In the genomic region with DNA sequence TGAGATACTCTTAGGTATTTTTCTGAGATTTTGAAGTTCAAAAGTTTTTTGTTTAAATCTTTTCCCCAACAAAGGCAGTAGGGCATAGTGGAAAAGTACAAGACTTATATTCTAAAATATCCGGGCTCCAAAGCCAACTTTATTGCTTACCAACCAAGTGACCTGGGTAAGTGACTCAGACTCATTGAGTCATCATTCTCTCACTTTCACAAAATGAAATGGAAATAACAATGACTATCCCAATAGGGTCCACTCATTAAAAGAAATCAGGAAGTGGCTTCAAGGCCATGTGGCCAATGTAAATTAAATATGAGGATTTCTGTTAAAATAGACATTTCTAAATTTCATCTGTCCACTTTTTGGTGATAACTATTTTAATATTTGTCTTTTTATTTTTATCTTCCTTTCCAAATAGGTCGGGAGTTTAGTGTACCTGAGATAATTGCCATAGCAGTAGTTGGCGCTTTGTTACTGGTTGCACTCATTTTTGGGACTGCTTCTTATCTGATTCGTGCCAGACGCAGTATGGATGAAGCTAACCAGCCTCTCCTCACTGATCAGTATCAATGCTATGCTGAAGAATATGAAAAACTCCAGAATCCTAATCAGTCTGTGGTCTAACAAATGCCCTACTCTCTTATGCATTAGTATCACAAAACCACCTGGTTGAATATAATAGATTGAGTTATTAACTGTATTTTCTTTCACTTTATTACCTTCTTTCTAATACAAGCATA, we compare ENCODE assay signal across 18 cellular contexts. TPM values are rescaled to one million over a fixed set of nuclear protein-coding genes. Genes with fewer than 3 reads are reported as not detected.
DNase-seq lines count a peak whose midpoint lies in the region; ATAC-seq, FAIRE-seq and TF ChIP-seq lines count a peak whose summit lies in the region.
"Had no signal": no experiment of that assay in that cellular context is flagged by ENCODE, and none has a peak within 500 bp of the region (broad histone marks: within the 10 kb centered on the region; RNA-seq: fewer than 3 reads in every experiment).

No MANE protein-coding gene starts in this region.

- H3K9me3 Mint-ChIP-seq in astrocyte (ENCODE audit: unreplicated experiment): no peaks in the 10 kb centered on the region
- H3K9me3 Mint-ChIP-seq: neural progenitor cell, WTC11 had no signal

- no peaks in the 10 kb centered on the region for H3K27me3 ChIP-seq in astrocyte (ENCODE audit: insufficient read depth, low read length)
- H3K27me3 ChIP-seq: neural progenitor cell had no signal

- no peaks in the 10 kb centered on the region for H3K9me3 ChIP-seq in astrocyte (ENCODE audit: insufficient read depth, low read depth, low read length)

- H3K27ac ChIP-seq in astrocyte (ENCODE audit: low read depth, low read length): peak overlapping the region; percentile 42
- H3K27ac ChIP-seq: neural progenitor cell had no signal

- no peak for FAIRE-seq in astrocyte (lab: Jason Lieb, UNC)
- FAIRE-seq: endometrium, GM18507, keratinocyte had no signal

- no peaks in the 10 kb centered on the region for H3K36me3 Mint-ChIP-seq in astrocyte (ENCODE audit: low read depth, unreplicated experiment)
- H3K36me3 Mint-ChIP-seq: neural progenitor cell, WTC11 had no signal

- H2AFZ ChIP-seq in astrocyte (ENCODE audit: low read depth, low read length): no peak overlapping the region
- H2AFZ ChIP-seq: neural progenitor cell had no signal

- TF ChIP-seq CTCF in astrocyte (IDR thresholded peaks at IDR 0.05; ENCODE audit: insufficient read depth, low read depth, low read length): no peak

- no peak overlapping the region for H3K4me3 ChIP-seq in astrocyte (ENCODE audit: insufficient read depth, low read depth, low read length)
- H3K4me3 ChIP-seq: neural progenitor cell had no signal

- DNase-seq in ACHN (peak; percentile 45), HT1080 (ENCODE audit: low read depth) (peak; percentile 83), astrocyte (ENCODE audit: low read depth) (peak; percentile 79), glomerular visceral epithelial cell (ENCODE audit: extremely low spot score) (peak; percentile 39), mesenteric fat pad (ENCODE audit: low spot score) (no peak), SHP77 treated with DMSO at 0.1 percent for 48 hours (lab: John Stamatoyannopoulos, UW) (no peak)
- DNase-seq: activated T-cell treated with anti-CD3 and anti-CD28 coated beads for 4 hours; amygdala; NCI-H510A treated with DMSO at 0.1 percent for 48 hours; SHP77; stimulated activated CD8-positive, alpha-beta memory T cell treated with anti-CD3 and anti-CD28 coated beads, Interleukin-4, amount 100 ng/mL, for 48 hours had no signal

- peaks cover 9% of the 10 kb centered on the region for H3K4me1 ChIP-seq in astrocyte (ENCODE audit: insufficient read depth, low read length)
- H3K4me1 ChIP-seq: neural progenitor cell had no signal

- no peak overlapping the region for H3K4me3 Mint-ChIP-seq in astrocyte (ENCODE audit: unreplicated experiment)
- H3K4me3 Mint-ChIP-seq: neural progenitor cell, WTC11 had no signal

- H4K20me1 ChIP-seq in astrocyte (ENCODE audit: insufficient read depth, low read length): no peaks in the 10 kb centered on the region

- no peaks in the 10 kb centered on the region for H3K36me3 ChIP-seq in astrocyte (ENCODE audit: insufficient read depth, low read length)
- H3K36me3 ChIP-seq: neural progenitor cell had no signal

- H3K9ac ChIP-seq in astrocyte (ENCODE audit: low read length): no peak overlapping the region
- H3K9ac ChIP-seq: neural progenitor cell had no signal

- peak overlapping the region; percentile 81 for H3K27ac Mint-ChIP-seq in astrocyte (ENCODE audit: unreplicated experiment)
- H3K27ac Mint-ChIP-seq: neural progenitor cell, WTC11 had no signal

- no peak overlapping the region for H3K4me2 ChIP-seq in astrocyte (ENCODE audit: low read length)
- H3K4me2 ChIP-seq: neural progenitor cell had no signal

- in situ Hi-C loops in ACHN (cut with HindIII; ENCODE audit: low pct_ligation_motif_present, low pct_unique_long_range_greater_than_20kb, low sequenced_read_pairs): no loop called here

- H3K79me2 ChIP-seq in astrocyte (ENCODE audit: insufficient read depth, low read length): no peaks in the 10 kb centered on the region

- no peaks in the 10 kb centered on the region for H3K27me3 Mint-ChIP-seq in astrocyte (ENCODE audit: low read depth, unreplicated experiment)

- H3K4me1 Mint-ChIP-seq in astrocyte (ENCODE audit: low read depth, unreplicated experiment): peaks cover 15% of the 10 kb centered on the region
- H3K4me1 Mint-ChIP-seq: neural progenitor cell, WTC11 had no signal

- ATAC-seq in HG02852 (IDR thresholded peaks at IDR 0.05; ENCODE audit: unreplicated experiment) (no peak), HG03432 (IDR thresholded peaks at IDR 0.05; ENCODE audit: unreplicated experiment) (no peak)
- ATAC-seq: WTC11 had no signal

RNA-seq across cellular contexts. Expression of gene TYRP1, which starts 15.5 kb away (rescaled TPM):
- total RNA-seq in HT1080 (2014; rRNA removed; shearing (Covaris generic)): 0.20 and 0.74 TPM in 2 replicates
- 0.09 and 0.15 TPM in 2 replicates for polyA plus RNA-seq in HT1080 (2015; cell fraction: cytosol; rRNA removed)
- 0.43 and 0.51 TPM in 2 replicates for polyA plus RNA-seq in HT1080 (2015; cell fraction: nucleus; rRNA removed)
- 0.26 and 0.73 TPM in 2 replicates for total RNA-seq in astrocyte
- total RNA-seq in mesenteric fat pad: not detected

Comparison
In these comparisons a context has a peak if more than half of its experiments do, and no peak if none do; other contexts are left out.
1. DNase-seq: peak in ACHN (single experiment), HT1080 (single experiment), astrocyte (single experiment) and glomerular visceral epithelial cell (single experiment); none in mesenteric fat pad (single experiment) and SHP77 treated with DMSO at 0.1 percent for 48 hours (single experiment).